22 cellular contexts compared by ENCODE assay signal in the genomic region with DNA sequence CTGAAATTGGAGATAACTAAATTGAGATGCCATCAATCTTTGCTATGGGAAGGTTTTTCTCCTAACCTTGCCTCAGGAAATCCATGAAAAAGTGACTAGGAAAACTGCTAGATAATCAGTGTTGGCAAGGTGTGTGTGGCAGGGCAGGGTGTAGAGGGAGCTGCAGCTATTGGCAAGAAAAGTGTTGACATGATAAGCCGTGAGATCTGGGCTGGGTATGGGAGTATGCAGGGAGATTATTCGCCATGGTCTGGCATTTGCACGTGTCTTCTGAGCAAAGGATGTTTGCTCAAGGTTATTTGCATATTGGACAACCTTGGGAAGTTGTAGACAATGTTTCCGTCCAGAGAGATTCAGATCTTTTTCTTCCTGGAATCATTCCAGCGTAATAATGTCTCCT.
"Had no signal": no experiment of that assay in that cellular context is flagged by ENCODE, and none has a peak within 500 bp of the region (broad histone marks: within the 10 kb centered on the region; RNA-seq: fewer than 3 reads in every experiment).

No MANE protein-coding gene starts in this region.

- ATAC-seq: foreskin keratinocyte, gastrocnemius medialis, heart right ventricle, left cardiac atrium, left lung, left ventricle myocardium superior, lower lobe of right lung, mucosa of descending colon had no signal

- H3K36me3 ChIP-seq: esophagus muscularis mucosa, gastrocnemius medialis, heart right ventricle, left lung, lower lobe of right lung had no signal

- H3K27me3 ChIP-seq: esophagus muscularis mucosa, foreskin keratinocyte, gastrocnemius medialis, heart right ventricle, left lung had no signal

- DNase-seq: dermis blood vessel endothelial cell; dorsolateral prefrontal cortex; effector CD4-positive, alpha-beta T cell; effector memory CD4-positive, alpha-beta T cell; foreskin keratinocyte; gastrocnemius medialis; glutamatergic neuron; head of caudate nucleus; heart right ventricle; hippocampal formation; left cardiac atrium; left lung; left ventricle myocardium superior; lower lobe of right lung; mesenchymal stem cell; mucosa of descending colon had no signal

- H3K4me1 ChIP-seq: esophagus muscularis mucosa, foreskin keratinocyte, gastrocnemius medialis, heart right ventricle, left lung, lower lobe of right lung had no signal

- H3K4me3 ChIP-seq: coronary artery, dorsolateral prefrontal cortex, esophagus muscularis mucosa, gastrocnemius medialis, heart right ventricle, left lung, lower lobe of right lung, mucosa of descending colon had no signal

- FAIRE-seq: colon, endothelial cell of umbilical vein, islet of Langerhans, keratinocyte had no signal

- H3K9me3 ChIP-seq: gastrocnemius medialis, lower lobe of right lung, mucosa of descending colon had no signal

- H3K27ac ChIP-seq: coronary artery, dorsolateral prefrontal cortex, esophagus muscularis mucosa, foreskin keratinocyte, gastrocnemius medialis, heart right ventricle, left lung, lower lobe of right lung had no signal
